1 cellular context compared by ENCODE assay signal in genomic region chr7:130131964-130132875, GRCh38.
TF ChIP-seq lines count a peak whose summit lies in the region.

No MANE protein-coding gene starts in this region.

TF ChIP-seq in K562, 482 proteins besides CTCF, POLR2A, EP300 and RAD21 (continued from another document and continues in another):
- TF ChIP-seq ZNF639 (CRISPR knock-in tag; conservative IDR thresholded peaks at IDR 0.05 in 1 of 2, IDR thresholded peaks at IDR 0.05 in 1 of 2), result no peak
- 0 out of 2 replicates have a peak, but pooled peaks have one; percentile 43 for TF ChIP-seq ATF6 (CRISPR knock-in tag; IDR thresholded peaks at IDR 0.05)
- TF ChIP-seq ZNF41 (CRISPR knock-in tag; conservative IDR thresholded peaks at IDR 0.05), result no peak
- no peak for TF ChIP-seq CSDE1 (IDR thresholded peaks at IDR 0.05)
- no peak for TF ChIP-seq MTA1 (IDR thresholded peaks at IDR 0.05; ENCODE audit: borderline replicate concordance)
- peak; percentile 76; the same call in 1 of the 2 replicates for TF ChIP-seq MEF2A (IDR thresholded peaks at IDR 0.05; ENCODE audit: control insufficient read depth, low read depth, low read length)
- TF ChIP-seq STAT5A (IDR thresholded peaks at IDR 0.05; ENCODE audit: borderline replicate concordance, low read length), result peak; percentile 97
- TF ChIP-seq NCOA4 (IDR thresholded peaks at IDR 0.05; ENCODE audit: partially characterized antibody), result no peak
- TF ChIP-seq XRCC5 (IDR thresholded peaks at IDR 0.05; ENCODE audit: low read depth, low read length), result peak; percentile 49; the same call in 1 of the 2 replicates
- TF ChIP-seq ID3 (CRISPR knock-in tag; IDR thresholded peaks at IDR 0.05), result no peak
- peak; percentile 96 for TF ChIP-seq ID3 (tag; IDR thresholded peaks at IDR 0.05)
- no peak for TF ChIP-seq CEBPZ (IDR thresholded peaks at IDR 0.05; ENCODE audit: borderline replicate concordance, low read depth, low read length)
- no peak for TF ChIP-seq CHD4 (IDR thresholded peaks at IDR 0.05; ENCODE audit: insufficient read depth, insufficient replicate concordance, low read depth, low read length, poor library complexity, severe bottlenecking)
- TF ChIP-seq ZFP1 (CRISPR knock-in tag; IDR thresholded peaks at IDR 0.05), result no peak
- no peak for TF ChIP-seq SMAD3 (CRISPR knock-in tag; conservative IDR thresholded peaks at IDR 0.05)
- TF ChIP-seq ZKSCAN8 (CRISPR knock-in tag; IDR thresholded peaks at IDR 0.05), result no peak
- no peak for TF ChIP-seq FOXA1 (IDR thresholded peaks at IDR 0.05; ENCODE audit: borderline replicate concordance)
- no peak for TF ChIP-seq MLX (CRISPR knock-in tag; conservative IDR thresholded peaks at IDR 0.05)
- TF ChIP-seq SRSF1 (IDR thresholded peaks at IDR 0.05; ENCODE audit: low read depth, low read length), result no peak
- TF ChIP-seq EWSR1 (IDR thresholded peaks at IDR 0.05; ENCODE audit: borderline replicate concordance, low read depth, partially characterized antibody), result no peak
- no peak for TF ChIP-seq ZNF436 (CRISPR knock-in tag; IDR thresholded peaks at IDR 0.05)
- 0 out of 2 replicates have a peak, but pooled peaks have one; percentile 49 for TF ChIP-seq ZNF511 (CRISPR knock-in tag; IDR thresholded peaks at IDR 0.05)
- TF ChIP-seq CHD2 (IDR thresholded peaks at IDR 0.05; ENCODE audit: low read depth, low read length), result peak; percentile 21; the same call in 1 of the 2 replicates
- TF ChIP-seq RAD51 (IDR thresholded peaks at IDR 0.05; ENCODE audit: borderline replicate concordance, low read depth), result no peak
- TF ChIP-seq HNRNPL (IDR thresholded peaks at IDR 0.05; ENCODE audit: low read depth, low read length), result no peak
- peak; percentile 94 for TF ChIP-seq ARID1B (IDR thresholded peaks at IDR 0.05)
- peak; percentile 91 to 95; a peak in 3 of 4 replicates for TF ChIP-seq RCOR1 (IDR thresholded peaks at IDR 0.05; ENCODE audit: borderline replicate concordance in 1 of 2, low read depth in 2 of 2, low read length in 2 of 2)
- TF ChIP-seq ZC3H11A (IDR thresholded peaks at IDR 0.05; ENCODE audit: low read depth, low read length), result no peak
- peak; percentile 48 for TF ChIP-seq BRD9 (IDR thresholded peaks at IDR 0.05; ENCODE audit: low read depth, partially characterized antibody)
- TF ChIP-seq SMARCA5 (IDR thresholded peaks at IDR 0.05), result no peak
- no peak for TF ChIP-seq CUX1 (CRISPR knock-in tag; IDR thresholded peaks at IDR 0.05)
- no peak for TF ChIP-seq MAFK (IDR thresholded peaks at IDR 0.05; ENCODE audit: low read length)
- TF ChIP-seq MCM2 (IDR thresholded peaks at IDR 0.05; ENCODE audit: low read depth), result no peak
- TF ChIP-seq NCOA1 (IDR thresholded peaks at IDR 0.05; ENCODE audit: low read depth), result peak; percentile 91; the same call in 1 of the 2 replicates
- no peak for TF ChIP-seq VEZF1 (CRISPR knock-in tag; IDR thresholded peaks at IDR 0.05)
- TF ChIP-seq ZBTB9 (CRISPR knock-in tag; IDR thresholded peaks at IDR 0.05), result no peak
- no peak for TF ChIP-seq E2F1 (CRISPR knock-in tag; IDR thresholded peaks at IDR 0.05)
- no peak for TF ChIP-seq ZNF184 (CRISPR knock-in tag; IDR thresholded peaks at IDR 0.05)
- TF ChIP-seq ETV5 (CRISPR knock-in tag; IDR thresholded peaks at IDR 0.05; ENCODE audit: low read depth), result peak; percentile 76
- no peak for TF ChIP-seq ZNF449 (CRISPR knock-in tag; IDR thresholded peaks at IDR 0.05)
- no peak for TF ChIP-seq CGGBP1 (CRISPR knock-in tag; IDR thresholded peaks at IDR 0.05)
- 0 out of 2 replicates have a peak, but pooled peaks have one; percentile 10 for TF ChIP-seq ZKSCAN1 (IDR thresholded peaks at IDR 0.05; ENCODE audit: low read depth, low read length)
- TF ChIP-seq PRMT5 (CRISPR knock-in tag; IDR thresholded peaks at IDR 0.05), result no peak
